30 cellular contexts compared by ENCODE assay signal in the genomic region with DNA sequence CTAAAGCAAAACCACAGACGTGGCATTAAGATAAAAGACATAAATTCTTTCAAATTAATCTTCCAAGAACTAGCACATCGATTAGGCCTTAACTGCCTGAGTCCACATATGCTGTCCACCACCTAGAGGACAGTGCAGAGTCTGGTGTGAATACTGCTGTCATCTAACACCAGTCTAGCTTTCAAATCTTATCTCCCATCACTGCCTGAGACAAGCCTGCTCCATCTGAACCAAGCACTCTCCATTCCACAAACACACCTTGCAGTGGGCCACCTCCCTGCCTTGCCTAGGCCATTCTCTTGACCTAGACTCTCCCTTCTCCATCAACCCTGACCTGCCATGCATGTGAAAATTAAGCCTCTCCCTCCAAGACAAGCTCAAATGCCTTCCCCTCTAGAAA.
"Had no signal": no experiment of that assay in that cellular context is flagged by ENCODE, and none has a peak within 500 bp of the region (broad histone marks: within the 10 kb centered on the region; RNA-seq: fewer than 3 reads in every experiment).

No MANE protein-coding gene starts in this region.

- DNase-seq: activated B cell treated with CpG ODN at 0.5 μM for 24 hours; activated CD4-positive, alpha-beta memory T cell treated with anti-CD3 and anti-CD28 coated beads for 36 hours; activated CD4-positive, alpha-beta T cell treated with anti-CD3 and anti-CD28 coated beads for 1 hour; activated CD4-positive, alpha-beta T cell treated with anti-CD3 and anti-CD28 coated beads, Interleukin-2, amount 10 ng/mL, durations not matched to agents 24 days and 14 days; activated CD8-positive, alpha-beta memory T cell treated with anti-CD3 and anti-CD28 coated beads for 24 hours; activated gamma-delta T cell; activated naive CD4-positive, alpha-beta T cell treated with anti-CD3 and anti-CD28 coated beads for 36 hours; activated T-cell treated with anti-CD3 and anti-CD28 coated beads, Interleukin-2, amount 50 U/mL, for 48 hours; amygdala; brain microvascular endothelial cell; KG1; MG63; MV-4-11; NCI-H1092 treated with DMSO at 0.1 percent for 48 hours; NCI-H1417 treated with DMSO at 0.1 percent for 48 hours; NCI-H1694; NCI-H2029; NCI-H345; NCI-H510A; NCI-H69; Peyer's patch; Right ventricle myocardium superior; SJCRH30; T-helper 17 cell; T-helper 9 cell had no signal

- H3K4me1 Mint-ChIP-seq: activated B cell treated with CpG ODN at 0.5 μM for 24 hours; activated CD4-positive, alpha-beta T cell treated with anti-CD3 and anti-CD28 coated beads, Interleukin-2, amount 10 ng/mL, durations not matched to agents 24 days and 14 days; activated T-helper 17 cell treated with anti-CD3 and anti-CD28 coated beads, Interleukin-2, amount 50 U/mL, for 72 hours had no signal

- H3K4me3 ChIP-seq: cardiac muscle cell, MG63, Peyer's patch, SJCRH30 had no signal

- H3K36me3 Mint-ChIP-seq: activated CD4-positive, alpha-beta memory T cell treated with anti-CD3 and anti-CD28 coated beads for 36 hours; activated naive CD8-positive, alpha-beta T cell; IgD-negative memory B cell had no signal

- H3K9me3 Mint-ChIP-seq: activated B cell treated with CpG ODN at 0.5 μM for 24 hours; activated CD4-positive, alpha-beta memory T cell treated with anti-CD3 and anti-CD28 coated beads for 36 hours; activated CD4-positive, alpha-beta T cell treated with anti-CD3 and anti-CD28 coated beads, Interleukin-2, amount 10 ng/mL, durations not matched to agents 24 days and 14 days; activated naive CD4-positive, alpha-beta T cell treated with anti-CD3 and anti-CD28 coated beads for 36 hours; activated T-helper 17 cell treated with anti-CD3 and anti-CD28 coated beads, Interleukin-2, amount 50 U/mL, for 72 hours; IgD-negative memory B cell had no signal

- H3K27me3 Mint-ChIP-seq: activated B cell treated with CpG ODN at 0.5 μM for 24 hours; activated CD4-positive, alpha-beta memory T cell treated with anti-CD3 and anti-CD28 coated beads for 36 hours; activated CD4-positive, alpha-beta T cell treated with anti-CD3 and anti-CD28 coated beads, Interleukin-2, amount 10 ng/mL, durations not matched to agents 24 days and 14 days; activated naive CD8-positive, alpha-beta T cell; activated T-helper 17 cell treated with anti-CD3 and anti-CD28 coated beads, Interleukin-2, amount 50 U/mL, for 72 hours had no signal

- H3K4me3 Mint-ChIP-seq: activated B cell treated with CpG ODN at 0.5 μM for 24 hours; activated CD4-positive, alpha-beta memory T cell treated with anti-CD3 and anti-CD28 coated beads for 36 hours; activated CD4-positive, alpha-beta T cell treated with anti-CD3 and anti-CD28 coated beads, Interleukin-2, amount 10 ng/mL, durations not matched to agents 24 days and 14 days; activated naive CD4-positive, alpha-beta T cell treated with anti-CD3 and anti-CD28 coated beads for 36 hours; activated naive CD8-positive, alpha-beta T cell; activated T-helper 17 cell treated with anti-CD3 and anti-CD28 coated beads, Interleukin-2, amount 50 U/mL, for 72 hours; IgD-negative memory B cell; T-helper 17 cell had no signal

- H3K36me3 ChIP-seq: brain microvascular endothelial cell, cardiac muscle cell, MG63, Peyer's patch, SJCRH30 had no signal

- H3K9me3 ChIP-seq: MG63, Peyer's patch, SJCRH30 had no signal

- ATAC-seq: activated T-helper 17 cell treated with anti-CD3 and anti-CD28 coated beads, Interleukin-2, amount 50 U/mL, for 72 hours; T-helper 17 cell had no signal

- H3K27ac Mint-ChIP-seq: activated B cell treated with CpG ODN at 0.5 μM for 24 hours; activated CD4-positive, alpha-beta memory T cell treated with anti-CD3 and anti-CD28 coated beads for 36 hours; activated CD4-positive, alpha-beta T cell treated with anti-CD3 and anti-CD28 coated beads, Interleukin-2, amount 10 ng/mL, durations not matched to agents 24 days and 14 days; activated naive CD4-positive, alpha-beta T cell treated with anti-CD3 and anti-CD28 coated beads for 36 hours; activated naive CD8-positive, alpha-beta T cell; activated T-helper 17 cell treated with anti-CD3 and anti-CD28 coated beads, Interleukin-2, amount 50 U/mL, for 72 hours had no signal

- H3K27ac ChIP-seq: brain microvascular endothelial cell, cardiac muscle cell, Peyer's patch, RWPE1, SJCRH30 had no signal

- H3K27me3 ChIP-seq: brain microvascular endothelial cell, cardiac muscle cell, MG63, Peyer's patch, SJCRH30 had no signal

- H3K4me1 ChIP-seq: Peyer's patch, SJCRH30 had no signal
